Comparison of ENCODE assay signal across 12 cellular contexts in genomic region chr19:3067549-3067948, GRCh38. TPM values are rescaled to one million over a fixed set of nuclear protein-coding genes. Genes with fewer than 3 reads are reported as not detected.
DNase-seq lines count a peak whose midpoint lies in the region; ATAC-seq and TF ChIP-seq lines count a peak whose summit lies in the region.
"Had no signal": no experiment of that assay in that cellular context is flagged by ENCODE, and none has a peak within 500 bp of the region (broad histone marks: within the 10 kb centered on the region; RNA-seq: fewer than 3 reads in every experiment).

No MANE protein-coding gene starts in this region.

- CTCF ChIA-PET in SK-N-SH (lab: Yijun Ruan, JAX), result interaction anchor here (1.1 to 1.6 kb wide), 9 partner anchors 9 to 117 kb away, joined by 3 to 7 read pairs (median 3); no protein-coding TSS in a partner anchor

- H3K27me3 Mint-ChIP-seq in nephron (ENCODE audit: low read depth), result peaks cover 25% of the 10 kb centered on the region
- H3K27me3 Mint-ChIP-seq in stimulated activated memory B cell treated with anti-CD40 and anti-IgM and Interleukin-4, amounts not matched to agents 10 μg/mL and 1 μg/mL and 100 μg/mL, for 72 hours, result no peaks in the 10 kb centered on the region
- no peaks in the 10 kb centered on the region for H3K27me3 Mint-ChIP-seq in osteocyte (ENCODE audit: unreplicated experiment)

- H3K27ac Mint-ChIP-seq in nephron (peak overlapping the region; percentile 11 to 48 (median 34)), osteocyte (ENCODE audit: unreplicated experiment) (no peak overlapping the region)
- H3K27ac Mint-ChIP-seq in stimulated activated memory B cell treated with anti-CD40 and anti-IgM and Interleukin-4, amounts not matched to agents 10 μg/mL and 1 μg/mL and 100 μg/mL, for 72 hours, result peak overlapping the region; percentile 16
- H3K27ac Mint-ChIP-seq: CD14-positive monocyte, H9 had no signal

- no peak for TF ChIP-seq POLR2A in erythroblast (IDR thresholded peaks at IDR 0.05; ENCODE audit: low read length)

- H3K4me3 Mint-ChIP-seq in nephron (no peak overlapping the region), osteocyte (ENCODE audit: unreplicated experiment) (no peak overlapping the region)
- no peak overlapping the region for H3K4me3 Mint-ChIP-seq in stimulated activated memory B cell treated with anti-CD40 and anti-IgM and Interleukin-4, amounts not matched to agents 10 μg/mL and 1 μg/mL and 100 μg/mL, for 72 hours
- H3K4me3 Mint-ChIP-seq: H9 had no signal

- DNase-seq in SK-N-SH (peak; percentile 3), SJCRH30 (peak in 1 of 2 experiments; percentile 29), osteocyte (ENCODE audit: extremely low spot score, unreplicated experiment) (no peak), C1 segment of cervical spinal cord (lab: John Stamatoyannopoulos, UW) (no peak), erythroblast (lab: John Stamatoyannopoulos, UW) (no peak)
- DNase-seq: Caco-2, H9 had no signal

- POLR2A ChIA-PET in SK-N-SH (lab: Yijun Ruan, JAX), result interaction anchor here (0.8 kb wide), 1 partner anchor 95 kb away, joined by 3 read pairs; no protein-coding TSS in a partner anchor

- H3K4me1 Mint-ChIP-seq in nephron (peaks cover 13% of the 10 kb centered on the region), osteocyte (ENCODE audit: unreplicated experiment) (peaks cover 7% of the 10 kb centered on the region)
- H3K4me1 Mint-ChIP-seq in stimulated activated memory B cell treated with anti-CD40 and anti-IgM and Interleukin-4, amounts not matched to agents 10 μg/mL and 1 μg/mL and 100 μg/mL, for 72 hours, result peaks cover 43% of the 10 kb centered on the region

- H3K27me3 ChIP-seq in SK-N-SH (ENCODE audit: insufficient read depth) (no peaks in the 10 kb centered on the region), SJCRH30 (no peaks in the 10 kb centered on the region)

- TF ChIP-seq CTCF in SK-N-SH (IDR thresholded peaks at IDR 0.05) (no peak), nephron (IDR thresholded peaks at IDR 0.05; ENCODE audit: unreplicated experiment in 3 of 3) (no peak), osteocyte (IDR thresholded peaks at IDR 0.05) (no peak)

- no peak overlapping the region for H3K4me2 ChIP-seq in SK-N-SH

- H3K4me1 ChIP-seq in SK-N-SH (ENCODE audit: control insufficient read depth in 1 of 2, insufficient read depth in 2 of 2, low read depth in 1 of 2, low read length in 1 of 2) (peaks cover 0 to 7% of the 10 kb centered on the region in 2 experiments; a peak in 1 of 4 replicates), SJCRH30 (peaks cover 34% of the 10 kb centered on the region)

- H3K9me3 Mint-ChIP-seq in nephron, result no peaks in the 10 kb centered on the region
- H3K9me3 Mint-ChIP-seq in stimulated activated memory B cell treated with anti-CD40 and anti-IgM and Interleukin-4, amounts not matched to agents 10 μg/mL and 1 μg/mL and 100 μg/mL, for 72 hours, result no peaks in the 10 kb centered on the region
- H3K9me3 Mint-ChIP-seq in osteocyte (ENCODE audit: unreplicated experiment), result no peaks in the 10 kb centered on the region
- H3K9me3 Mint-ChIP-seq: H9 had no signal

- TF ChIP-seq RAD21 in SK-N-SH (IDR thresholded peaks at IDR 0.05; ENCODE audit: low read length), result no peak

- H3K4me3 ChIP-seq in SK-N-SH (ENCODE audit: low read depth in 2 of 2, low read length in 1 of 2), result no peak overlapping the region
- H3K4me3 ChIP-seq in SJCRH30, result peak overlapping the region; percentile 34

- no peak for ATAC-seq in SK-N-SH treated with all-trans-retinoic acid at 6 μM for 48 hours
- ATAC-seq in stimulated activated memory B cell treated with anti-CD40 and anti-IgM and Interleukin-4, amounts not matched to agents 10 μg/mL and 1 μg/mL and 100 μg/mL, for 72 hours, result no peak

- no peak overlapping the region for H2AFZ ChIP-seq in SK-N-SH (ENCODE audit: low read depth)

- H3K36me3 ChIP-seq in SK-N-SH (replicated peaks in 1 of 2; ENCODE audit: control insufficient read depth in 1 of 2, insufficient read depth in 2 of 2, low read length in 1 of 2) (no peaks in the 10 kb centered on the region), SJCRH30 (no peaks in the 10 kb centered on the region)

- no peak overlapping the region for H3K9ac ChIP-seq in SK-N-SH

- no peak for TF ChIP-seq EP300 in SK-N-SH (IDR thresholded peaks at IDR 0.05; ENCODE audit: borderline replicate concordance in 1 of 2, low read depth in 1 of 2, low read length in 1 of 2)

- peaks cover 7% of the 10 kb centered on the region for H3F3A ChIP-seq in SK-N-SH (replicated peaks; ENCODE audit: insufficient read depth)

- no peaks in the 10 kb centered on the region for H3K79me2 ChIP-seq in SK-N-SH (ENCODE audit: insufficient read depth)

- no peaks in the 10 kb centered on the region for H3K9me2 ChIP-seq in SK-N-SH

- no peaks in the 10 kb centered on the region for H3K36me3 Mint-ChIP-seq in nephron (ENCODE audit: low read depth)
- H3K36me3 Mint-ChIP-seq in stimulated activated memory B cell treated with anti-CD40 and anti-IgM and Interleukin-4, amounts not matched to agents 10 μg/mL and 1 μg/mL and 100 μg/mL, for 72 hours, result no peaks in the 10 kb centered on the region
- H3K36me3 Mint-ChIP-seq in osteocyte (ENCODE audit: unreplicated experiment), result no peaks in the 10 kb centered on the region
- H3K36me3 Mint-ChIP-seq: CD14-positive monocyte had no signal

- WGBS in SK-N-SH (ENCODE audit: low lambda C conversion rate), result 83% methylated on average over 8 of the region's 8 CpGs

- H3K27ac ChIP-seq in SK-N-SH (ENCODE audit: low read depth in 2 of 2, low read length in 1 of 2), result no peak overlapping the region
- H3K27ac ChIP-seq in SJCRH30, result peak overlapping the region; percentile 70
- H3K27ac ChIP-seq: 22Rv1 had no signal

- H4K20me1 ChIP-seq in SK-N-SH (ENCODE audit: insufficient read depth), result no peaks in the 10 kb centered on the region

- H3K9me3 ChIP-seq in SK-N-SH (no peaks in the 10 kb centered on the region), SJCRH30 (replicated peaks) (no peaks in the 10 kb centered on the region)
- H3K9me3 ChIP-seq: Caco-2 had no signal

TF ChIP-seq in SK-N-SH, 30 proteins besides CTCF, POLR2A, EP300 and RAD21 (continues in another document):
- TF ChIP-seq TAF1 (IDR thresholded peaks at IDR 0.05; ENCODE audit: borderline replicate concordance, low read depth, low read length) (no peak), FOSL2 (IDR thresholded peaks at IDR 0.05; ENCODE audit: borderline replicate concordance, low read depth) (no peak), IRF3 (IDR thresholded peaks at IDR 0.05; ENCODE audit: low read depth, low read length) (no peak), YY1 (IDR thresholded peaks at IDR 0.05; ENCODE audit: low read depth) (no peak), POLR2AphosphoS5 (IDR thresholded peaks at IDR 0.05; ENCODE audit: low read depth, low read length) (no peak), TCF12 (IDR thresholded peaks at IDR 0.05) (no peak), EZH2phosphoT487 (IDR thresholded peaks at IDR 0.05; ENCODE audit: borderline replicate concordance, low read depth) (no peak), FOXJ3 (CRISPR knock-in tag; IDR thresholded peaks at IDR 0.05) (no peak), GABPA (IDR thresholded peaks at IDR 0.05; ENCODE audit: low read depth) (no peak), JUND (IDR thresholded peaks at IDR 0.05) (no peak)

TF ChIP-seq in SK-N-SH treated with all-trans-retinoic acid at 6 μM for 48 hours, 23 proteins besides CTCF, POLR2A, EP300 and RAD21:
- no peak for TF ChIP-seq ZNF565 (CRISPR knock-in tag; conservative IDR thresholded peaks at IDR 0.05; ENCODE audit: low read depth)
- TF ChIP-seq TCF4 (CRISPR knock-in tag; IDR thresholded peaks at IDR 0.05; ENCODE audit: borderline replicate concordance), result no peak
- no peak for TF ChIP-seq GLIS3 (CRISPR knock-in tag; IDR thresholded peaks at IDR 0.05)
- TF ChIP-seq ZFP3 (CRISPR knock-in tag; IDR thresholded peaks at IDR 0.05), result no peak
- TF ChIP-seq ARNTL (CRISPR knock-in tag; IDR thresholded peaks at IDR 0.05; ENCODE audit: borderline replicate concordance, low read depth), result no peak
- TF ChIP-seq CSDC2 (CRISPR knock-in tag; IDR thresholded peaks at IDR 0.05), result no peak
- no peak for TF ChIP-seq CREB5 (CRISPR knock-in tag; IDR thresholded peaks at IDR 0.05; ENCODE audit: low read depth)
TF ChIP-seq in SK-N-SH treated with all-trans-retinoic acid at 6 μM for 48 hours: peak in this region for 0.

RNA-seq across cellular contexts. Expression of gene TLE5, which starts 5.3 kb away (rescaled TPM):
- polyA plus RNA-seq in SK-N-SH (2012; rRNA removed), result 479 and 519 TPM in 2 replicates
- polyA plus RNA-seq in SK-N-SH (2012; cell fraction: cytosol; rRNA removed), result 268 and 361 TPM in 2 replicates
- 542 and 572 TPM in 2 replicates for polyA plus RNA-seq in SK-N-SH (2012; cell fraction: nucleus; rRNA removed)
- 313 and 320 TPM in 2 replicates for total RNA-seq in SJCRH30 (2014; rRNA removed; shearing (Covaris generic))
- 359 and 366 TPM in 2 replicates for total RNA-seq in osteocyte

RNA-seq across cellular contexts. Expression of gene GNA11, which starts 26.6 kb away (rescaled TPM):
- polyA plus RNA-seq in SK-N-SH (2012; rRNA removed), result 14.6 and 32.4 TPM in 2 replicates
- polyA plus RNA-seq in SK-N-SH (2012; cell fraction: cytosol; rRNA removed), result 14.6 and 27.8 TPM in 2 replicates
- polyA plus RNA-seq in SK-N-SH (2012; cell fraction: nucleus; rRNA removed), result 33.0 and 35.6 TPM in 2 replicates
- 35.8 and 40.1 TPM in 2 replicates for total RNA-seq in SJCRH30 (2014; rRNA removed; shearing (Covaris generic))
- 65.5 and 69.9 TPM in 2 replicates for total RNA-seq in osteocyte

RNA-seq across cellular contexts. Expression of gene TLE2, which starts 38.5 kb away (rescaled TPM):
- 1.7 and 2.3 TPM in 2 replicates for polyA plus RNA-seq in SK-N-SH (2012; rRNA removed)
- polyA plus RNA-seq in SK-N-SH (2012; cell fraction: cytosol; rRNA removed), result 0.97 and 1.9 TPM in 2 replicates
- 10.0 and 17.5 TPM in 2 replicates for polyA plus RNA-seq in SK-N-SH (2012; cell fraction: nucleus; rRNA removed)
- total RNA-seq in SJCRH30 (2014; rRNA removed; shearing (Covaris generic)), result 3.7 and 4.7 TPM in 2 replicates
- total RNA-seq in osteocyte, result 13.2 and 14.9 TPM in 2 replicates
- polyA plus RNA-seq: CD14-positive monocyte had no signal
